10 cellular contexts compared by ENCODE assay signal in the genomic region with DNA sequence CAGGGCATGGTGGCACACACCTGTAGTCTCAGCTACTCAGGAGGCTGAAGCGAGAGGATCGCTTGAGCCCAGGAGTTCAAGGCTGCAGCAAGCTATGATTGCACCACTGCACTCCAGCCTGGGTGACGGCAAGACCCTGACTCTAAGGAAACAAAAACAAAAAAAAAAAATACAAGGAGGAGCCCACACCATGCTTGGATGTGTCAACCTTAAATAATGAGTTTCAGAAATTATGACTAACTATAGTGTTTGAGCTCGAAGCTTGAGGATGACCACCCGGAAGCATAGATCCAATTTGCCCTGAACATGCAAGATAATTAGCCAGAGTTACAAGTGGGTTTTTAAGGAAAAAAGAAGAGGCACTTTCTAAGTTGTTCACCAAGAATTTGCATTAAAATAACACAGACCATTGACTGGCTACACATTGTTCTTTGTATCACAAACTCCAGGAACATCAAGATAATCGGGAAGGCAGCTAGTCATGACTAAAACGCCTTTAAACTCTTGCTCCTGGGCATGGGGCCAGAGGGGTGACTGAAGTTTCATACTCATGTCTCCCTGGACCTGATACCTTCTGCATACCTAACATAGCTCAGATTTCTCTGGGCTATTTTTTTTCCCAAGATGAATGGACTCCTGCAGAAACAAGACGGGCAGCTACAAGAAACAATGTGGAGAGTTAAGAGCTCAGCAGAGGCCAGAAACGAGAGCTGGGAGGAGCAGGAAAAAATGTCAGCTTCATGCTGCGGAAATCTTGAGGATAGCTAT.
DNase-seq lines count a peak whose midpoint lies in the region; ATAC-seq and TF ChIP-seq lines count a peak whose summit lies in the region.
"Had no signal": no experiment of that assay in that cellular context is flagged by ENCODE, and none has a peak within 500 bp of the region (broad histone marks: within the 10 kb centered on the region; RNA-seq: fewer than 3 reads in every experiment).

No MANE protein-coding gene starts in this region.

- no peak overlapping the region for H3K4me3 ChIP-seq in GM23248
- peak overlapping the region; percentile 8; the same call in 1 of the 2 replicates for H3K4me3 ChIP-seq in PC-3 (ENCODE audit: low read length)
- H3K4me3 ChIP-seq in epithelial cell of proximal tubule (ENCODE audit: low read depth, low read length), result no peak overlapping the region
- no peak overlapping the region for H3K4me3 ChIP-seq in trophoblast cell (ENCODE audit: low read depth, low read length)
- H3K4me3 ChIP-seq: ascending aorta had no signal

- H3K27ac Mint-ChIP-seq in CD14-positive monocyte, result no peak overlapping the region

- WGBS in GM23248 (ENCODE audit: low coverage in 1 of 2, low lambda C conversion rate in 2 of 2, missing lambda C conversion rate in 2 of 2), 2 experiments, result 39 to 44% methylated on average over 10 of the region's 10 CpGs
- WGBS in trophoblast cell (ENCODE audit: extremely low coverage, insufficient coverage, insufficient read length), result no CpG with 5 or more reads among the region's 10 CpGs

- peak overlapping the region; percentile 79 for H2BK5ac ChIP-seq in trophoblast cell (ENCODE audit: low read depth, low read length, poor library complexity)

- H3K4ac ChIP-seq in trophoblast cell (ENCODE audit: low read depth, low read length), result no peak overlapping the region

- H3K9ac ChIP-seq in GM23248 (no peak overlapping the region), PC-3 (ENCODE audit: low read length) (no peak overlapping the region), trophoblast cell (ENCODE audit: low read length) (no peak overlapping the region)

- H2AFZ ChIP-seq in GM23248 (no peak overlapping the region), PC-3 (ENCODE audit: low read length) (no peak overlapping the region), trophoblast cell (ENCODE audit: insufficient read depth, low read length, poor library complexity) (no peak overlapping the region)

- in situ Hi-C loops in GM23248 (cut with MboI), result no loop called here

- no peak overlapping the region for H3K4me2 ChIP-seq in GM23248 (ENCODE audit: unreplicated experiment)
- peak overlapping the region; percentile 61 for H3K4me2 ChIP-seq in PC-3 (ENCODE audit: low read length)
- peak overlapping the region; percentile 31 for H3K4me2 ChIP-seq in trophoblast cell (ENCODE audit: low read length)

- H3K9me3 Mint-ChIP-seq in CD14-positive monocyte, result peaks cover 0 to 13% (median 4%) of the 10 kb centered on the region in 7 donors

- POLR2A ChIA-PET in PC-3 (lab: Charles Lee; ENCODE audit: unreplicated experiment), result interaction anchor here (0.5 to 0.7 kb wide), 3 partner anchors 35 to 210 kb away, joined by 3 to 8 read pairs (median 3); no protein-coding TSS in a partner anchor

- H3K14ac ChIP-seq in trophoblast cell (ENCODE audit: low read length), result peak overlapping the region; percentile 45

- no peaks in the 10 kb centered on the region for H3K36me3 Mint-ChIP-seq in CD14-positive monocyte

- H3K36me3 ChIP-seq in GM23248 (ENCODE audit: low read depth) (no peaks in the 10 kb centered on the region), PC-3 (ENCODE audit: low read depth, low read length) (no peaks in the 10 kb centered on the region), trophoblast cell (ENCODE audit: control insufficient read depth in 1 of 2, insufficient read depth in 2 of 2, low read length in 2 of 2) (peaks cover 0 to 3% of the 10 kb centered on the region in 2 experiments)
- H3K36me3 ChIP-seq: ascending aorta had no signal

- no peaks in the 10 kb centered on the region for H3F3A ChIP-seq in GM23248 (ENCODE audit: insufficient read depth)
- no peaks in the 10 kb centered on the region for H3F3A ChIP-seq in PC-3 (ENCODE audit: low read length, unreplicated experiment)

- DNase-seq in GM23248, result peak; percentile 57
- peak; percentile 97 for DNase-seq in PC-3
- DNase-seq in epithelial cell of proximal tubule (ENCODE audit: low read depth), result peak; percentile 78
- peak; percentile 86 to 95 for DNase-seq in trophoblast cell
- DNase-seq in head of caudate nucleus, result no peak
- DNase-seq in HT-29 (ENCODE audit: low spot score), result no peak
- DNase-seq in CD14-positive monocyte (ENCODE audit: low spot score), result no peak
- no peak for DNase-seq in NCI-H146 treated with DMSO at 0.1 percent for 48 hours (lab: John Stamatoyannopoulos, UW; ENCODE audit: unreplicated experiment)
- DNase-seq: activated CD8-positive, alpha-beta memory T cell treated with anti-CD3 and anti-CD28 coated beads for 24 hours had no signal

- CTCF ChIA-PET in PC-3 (lab: Charles Lee), result interaction anchor here (1.6 kb wide), 1 partner anchor 82 kb away, joined by 7 read pairs; no protein-coding TSS in a partner anchor

- H4K20me1 ChIP-seq in GM23248 (ENCODE audit: insufficient read depth) (no peaks in the 10 kb centered on the region), PC-3 (ENCODE audit: low read length) (no peaks in the 10 kb centered on the region)

- H3K79me1 ChIP-seq in trophoblast cell (ENCODE audit: low read length), result peaks cover 24% of the 10 kb centered on the region

- H3K23ac ChIP-seq in trophoblast cell (ENCODE audit: low read length), result no peak overlapping the region

- peak overlapping the region; percentile 93 for H2BK12ac ChIP-seq in trophoblast cell (ENCODE audit: low read length)

- no peaks in the 10 kb centered on the region for H3K4me1 Mint-ChIP-seq in CD14-positive monocyte

- peak overlapping the region; percentile 85 for H4K91ac ChIP-seq in trophoblast cell (ENCODE audit: low read depth, low read length)

- H3K27me3 Mint-ChIP-seq in CD14-positive monocyte (ENCODE audit: low read depth in 3 of 3), result peaks cover 15 to 31% (median 15%) of the 10 kb centered on the region in 3 donors

- H3K27ac ChIP-seq in GM23248, result no peak overlapping the region
- peak overlapping the region; percentile 55 for H3K27ac ChIP-seq in PC-3 (ENCODE audit: low read length)
- H3K27ac ChIP-seq in trophoblast cell (ENCODE audit: low read depth, low read length), result peak overlapping the region; percentile 94
- H3K27ac ChIP-seq: ascending aorta had no signal

- H3K4me1 ChIP-seq in GM23248 (ENCODE audit: insufficient read depth) (no peaks in the 10 kb centered on the region), PC-3 (ENCODE audit: insufficient read depth, low read length) (peaks cover 22% of the 10 kb centered on the region), trophoblast cell (ENCODE audit: control insufficient read depth in 1 of 2, insufficient read depth in 2 of 2, low read length in 2 of 2) (peaks cover 25 to 27% of the 10 kb centered on the region in 2 experiments)
- H3K4me1 ChIP-seq: ascending aorta had no signal

- intact Hi-C loops in PC-3 (cut with micrococcal nuclease), result no loop called here
- intact Hi-C loops in head of caudate nucleus (cut with DNase I), result no loop called here
- intact Hi-C loops in CD14-positive monocyte (cut with micrococcal nuclease), result no loop called here

- H3K9me2 ChIP-seq in GM23248 (ENCODE audit: insufficient read depth) (no peaks in the 10 kb centered on the region), PC-3 (replicated peaks; ENCODE audit: low read length) (no peaks in the 10 kb centered on the region)

- H3K27me3 ChIP-seq in GM23248 (replicated peaks; ENCODE audit: insufficient read depth), result peaks cover 5% of the 10 kb centered on the region
- H3K27me3 ChIP-seq in PC-3 (ENCODE audit: low read length), result peaks cover 39% of the 10 kb centered on the region
- no peaks in the 10 kb centered on the region for H3K27me3 ChIP-seq in trophoblast cell (ENCODE audit: insufficient read depth, low read length)
- H3K27me3 ChIP-seq: ascending aorta had no signal

- ATAC-seq in PC-3, result peak; percentile 87

- H3K4me3 Mint-ChIP-seq in CD14-positive monocyte, result peak overlapping the region in 1 of 2 donors; percentile 1

- H3K9me3 ChIP-seq in GM23248 (ENCODE audit: low read depth) (no peaks in the 10 kb centered on the region), PC-3 (ENCODE audit: low read length) (no peaks in the 10 kb centered on the region), trophoblast cell (ENCODE audit: insufficient read depth, low read depth, low read length) (peaks cover 4% of the 10 kb centered on the region)
- H3K9me3 ChIP-seq: ascending aorta had no signal

- TF ChIP-seq CTCF in PC-3 (conservative IDR thresholded peaks at IDR 0.05; ENCODE audit: low read depth, low read length) (no peak), epithelial cell of proximal tubule (conservative IDR thresholded peaks at IDR 0.05; ENCODE audit: low read depth, low read length) (no peak), CD14-positive monocyte (IDR thresholded peaks at IDR 0.05) (no peak)

- peak overlapping the region; percentile 27 for H2BK120ac ChIP-seq in trophoblast cell (ENCODE audit: insufficient read depth, low read length, poor library complexity)

- H2AK5ac ChIP-seq in trophoblast cell (ENCODE audit: low read length), result no peak overlapping the region

- no peak overlapping the region for H4K12ac ChIP-seq in trophoblast cell (ENCODE audit: low read depth, low read length)

- H3K79me2 ChIP-seq in GM23248 (ENCODE audit: insufficient read depth) (no peaks in the 10 kb centered on the region), PC-3 (ENCODE audit: low read length) (no peaks in the 10 kb centered on the region), trophoblast cell (ENCODE audit: control insufficient read depth, insufficient read depth, low read length, poor library complexity) (peaks cover 2% of the 10 kb centered on the region)

- no peak overlapping the region for H4K8ac ChIP-seq in trophoblast cell (ENCODE audit: low read depth, low read length)

- BruUV-seq in PC-3 (replicated peaks; lab: Mats Ljungman, UMichigan), result no TSS peak

- H3K18ac ChIP-seq in trophoblast cell (ENCODE audit: low read length), result no peak overlapping the region

Comparison
In these comparisons a context has a peak if more than half of its experiments do, and no peak if none do; other contexts are left out.
1. DNase-seq: peak in GM23248 (single experiment), PC-3 (single experiment), epithelial cell of proximal tubule (single experiment) and trophoblast cell (2 of 2); none in head of caudate nucleus (0 of 42), HT-29 (single experiment), CD14-positive monocyte (single experiment) and NCI-H146 treated with DMSO at 0.1 percent for 48 hours (single experiment).